1 cellular context compared by ENCODE assay signal in the genomic region with DNA sequence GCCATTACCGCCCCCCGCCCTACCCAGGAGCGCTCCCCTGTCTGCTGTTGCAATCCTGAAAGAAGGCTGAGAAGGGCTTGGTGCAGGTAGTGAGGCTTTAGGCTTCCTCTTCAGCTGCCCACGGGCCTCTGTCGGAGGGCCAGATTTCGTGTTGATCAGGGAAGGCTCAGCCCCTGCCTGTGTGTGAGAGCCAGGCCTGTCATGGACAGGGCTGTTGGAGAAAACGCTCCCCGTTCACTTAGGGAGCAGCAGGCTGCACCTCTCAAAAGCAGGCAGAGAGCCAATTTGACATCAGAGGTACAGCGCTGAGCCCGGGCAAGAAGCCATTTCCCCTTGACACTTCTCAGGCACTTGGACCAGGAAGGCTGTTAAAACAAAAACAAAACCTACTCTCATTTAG.
TF ChIP-seq lines count a peak whose summit lies in the region.

No MANE protein-coding gene starts in this region.

TF ChIP-seq in IMR-90, 13 proteins besides CTCF, POLR2A, EP300 and RAD21 (continued from another document):
- TF ChIP-seq RFX5 (IDR thresholded peaks at IDR 0.05; ENCODE audit: low read depth, low read length) (no peak), FOS (IDR thresholded peaks at IDR 0.05; ENCODE audit: low read depth, low read length) (no peak), MAFK (IDR thresholded peaks at IDR 0.05; ENCODE audit: low read depth, low read length) (no peak)
